Comparison of ENCODE assay signal across 8 cellular contexts in the genomic region with DNA sequence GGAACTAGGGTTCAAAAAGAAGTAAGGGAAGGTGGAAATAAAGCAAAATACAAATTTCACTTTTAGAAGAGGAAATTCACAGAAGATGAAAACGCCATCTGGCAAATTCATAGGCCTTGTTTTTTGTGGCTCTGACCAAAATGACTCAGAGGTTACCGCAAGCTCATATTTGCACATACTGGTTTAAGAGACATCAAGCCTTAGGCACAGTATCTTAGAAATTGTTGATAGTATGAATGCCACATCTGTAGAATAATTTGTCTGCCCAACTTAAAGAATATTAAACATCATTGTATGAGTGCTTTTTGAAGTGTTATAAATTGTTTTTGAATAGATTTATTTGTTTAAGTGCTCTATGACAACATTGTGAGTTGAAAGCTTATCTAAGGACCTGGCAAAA. TPM values are rescaled to one million over a fixed set of nuclear protein-coding genes. Genes with fewer than 3 reads are reported as not detected.
DNase-seq lines count a peak whose midpoint lies in the region; ATAC-seq and TF ChIP-seq lines count a peak whose summit lies in the region.

No MANE protein-coding gene starts in this region.

- no peaks in the 10 kb centered on the region for H3K4me1 ChIP-seq in thyroid gland

- H3K27ac ChIP-seq in thyroid gland = no peak overlapping the region

- H3K27me3 ChIP-seq in thyroid gland = no peaks in the 10 kb centered on the region

- TF ChIP-seq POLR2A in thyroid gland (IDR thresholded peaks at IDR 0.05) = no peak

- ATAC-seq in GM19328 (IDR thresholded peaks at IDR 0.05; ENCODE audit: unreplicated experiment) (peak; percentile 68), HG03175 (IDR thresholded peaks at IDR 0.05; ENCODE audit: unreplicated experiment) (peak; percentile 73)

- no peak for TF ChIP-seq CTCF in thyroid gland (IDR thresholded peaks at IDR 0.05)

- H3K9me3 ChIP-seq in thyroid gland = no peaks in the 10 kb centered on the region

- H3K4me3 ChIP-seq in thyroid gland (replicated peaks in 1 of 3) = no peak overlapping the region

- DNase-seq in AG08396 (ENCODE audit: low spot score) = peak; percentile 18
- peak; percentile 7 for DNase-seq in activated gamma-delta T cell treated with anti-CD3 and anti-CD28 coated beads, Interleukin-2, amount 50 U/mL, for 16 hours (ENCODE audit: low read depth)
- no peak for DNase-seq in HuH-7.5 (ENCODE audit: low spot score)
- no peak for DNase-seq in cerebellar nuclear complex (lab: John Stamatoyannopoulos, UW)
- no peak for DNase-seq in medulla oblongata (ENCODE audit: extremely low spot score)
- DNase-seq in thyroid gland = no peak

- no peaks in the 10 kb centered on the region for H3K36me3 ChIP-seq in thyroid gland

- 76 to 77% methylated on average over 2 of the region's 2 CpGs for WGBS in thyroid gland, 2 donors

- intact Hi-C loops in thyroid gland (cut with DNase I) = no loop called here

RNA-seq across cellular contexts. Expression of gene TAAR1, which starts 10.6 kb away (rescaled TPM):
- not detected for total RNA-seq in thyroid gland

RNA-seq across cellular contexts. Expression of gene TAAR2, which starts 24.3 kb away (rescaled TPM):
- total RNA-seq in thyroid gland = not detected

RNA-seq across cellular contexts. Expression of gene TAAR5, which starts 58.8 kb away (rescaled TPM):
- total RNA-seq in thyroid gland = not detected

Comparison
In these comparisons a context has a peak if more than half of its experiments do, and no peak if none do; other contexts are left out.
1. DNase-seq: peak in AG08396 (single experiment) and activated gamma-delta T cell treated with anti-CD3 and anti-CD28 coated beads, Interleukin-2, amount 50 U/mL, for 16 hours (single experiment); none in HuH-7.5 (single experiment), cerebellar nuclear complex (0 of 2), medulla oblongata (single experiment) and thyroid gland (0 of 2).